30 cellular contexts compared by ENCODE assay signal in the genomic region with DNA sequence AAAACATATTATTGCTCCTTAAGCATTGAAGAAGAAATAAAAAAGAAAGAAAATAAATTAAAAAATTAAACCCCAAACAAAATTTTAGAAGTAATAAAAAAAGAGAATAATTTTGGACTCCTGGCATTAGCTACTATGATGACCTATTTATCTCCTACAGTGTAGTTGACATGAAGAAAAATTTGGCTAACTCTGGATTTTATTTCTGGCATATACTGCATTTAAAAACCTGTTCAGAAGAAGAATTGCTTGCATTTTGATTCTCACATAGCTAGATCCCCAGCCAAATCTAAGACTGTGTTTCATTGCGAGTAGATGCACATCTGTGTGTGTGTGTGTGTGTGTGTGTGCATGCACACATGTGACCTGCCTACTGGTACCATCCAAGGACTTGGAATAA. TPM values are rescaled to one million over a fixed set of nuclear protein-coding genes. Genes with fewer than 3 reads are reported as not detected.
"Had no signal": no experiment of that assay in that cellular context is flagged by ENCODE, and none has a peak within 500 bp of the region (broad histone marks: within the 10 kb centered on the region; RNA-seq: fewer than 3 reads in every experiment).

No MANE protein-coding gene starts in this region.

- ATAC-seq: esophagus mucosa; heart right ventricle; naive thymus-derived CD4-positive, alpha-beta T cell; sciatic nerve; stimulated activated naive B cell treated with anti-CD40 and anti-IgM and Interleukin-4, amounts not matched to agents 10 μg/mL and 1 μg/mL and 100 μg/mL, for 72 hours; stimulated activated naive CD8-positive, alpha-beta T cell treated with anti-CD3 and anti-CD28 coated beads, Interleukin-15, amount 100 ng/mL, for 72 hours; upper lobe of right lung had no signal

- H3K9me3 ChIP-seq: neutrophil, testis, tibial nerve, upper lobe of right lung, vagina had no signal

- DNase-seq: dorsolateral prefrontal cortex; effector CD8-positive, alpha-beta T cell; heart right ventricle; hypothalamus; kidney glomerular epithelial cell; mesendoderm; naive thymus-derived CD4-positive, alpha-beta T cell; nephron progenitor cell; posterior cingulate gyrus; spleen; stimulated activated CD4-positive, alpha-beta T cell treated with anti-CD3 and anti-CD28 coated beads, Interleukin-15, amount 100 ng/mL, for 24 hours; stimulated activated CD4-positive, alpha-beta T cell treated with anti-CD3 and anti-CD28 coated beads, Interleukin-1b, Interleukin-23, amount 100 ng/mL, for 48 hours; stimulated activated CD4-positive, alpha-beta T cell treated with anti-CD3 and anti-CD28 coated beads, Interleukin-4, amount 100 ng/mL, for 24 hours; stimulated activated naive B cell treated with anti-CD40 and anti-IgM and Interleukin-4, amounts not matched to agents 10 μg/mL and 1 μg/mL and 100 μg/mL, for 72 hours; stimulated activated naive CD8-positive, alpha-beta T cell treated with anti-CD3 and anti-CD28 coated beads, Interleukin-15, amount 100 ng/mL, for 72 hours; testis; upper lobe of right lung had no signal

- H3K4me3 ChIP-seq: dorsolateral prefrontal cortex, heart right ventricle, spleen, testis, tibial nerve, upper lobe of right lung, vagina had no signal

- H3K27me3 ChIP-seq: dorsolateral prefrontal cortex, heart right ventricle, neutrophil, spleen, testis, tibial nerve, upper lobe of right lung, vagina had no signal

- H3K36me3 ChIP-seq: heart right ventricle, neutrophil, spleen, tibial nerve, upper lobe of right lung, vagina had no signal

- H3K27ac ChIP-seq: dorsolateral prefrontal cortex, heart right ventricle, neutrophil, spleen, testis, tibial nerve, upper lobe of right lung, vagina had no signal

- H3K4me1 ChIP-seq: heart right ventricle, spleen, testis, tibial nerve, upper lobe of right lung, vagina had no signal

RNA-seq across cellular contexts. Expression of gene GABRG2, which starts 30.1 kb away (rescaled TPM):
- total RNA-seq: esophagus mucosa; fibroblast of lung; glomerular endothelial cell; heart right ventricle; lung microvascular endothelial cell; naive thymus-derived CD4-positive, alpha-beta T cell; osteoblast; pulmonary artery endothelial cell; sciatic nerve; skeletal muscle tissue; subcutaneous adipose tissue; tibial nerve; upper lobe of right lung had no signal
- polyA plus RNA-seq: fibroblast of lung; heart right ventricle; liver; naive thymus-derived CD4-positive, alpha-beta T cell; spleen had no signal
